Comparison of ENCODE assay signal across 2 cellular contexts in the genomic region with DNA sequence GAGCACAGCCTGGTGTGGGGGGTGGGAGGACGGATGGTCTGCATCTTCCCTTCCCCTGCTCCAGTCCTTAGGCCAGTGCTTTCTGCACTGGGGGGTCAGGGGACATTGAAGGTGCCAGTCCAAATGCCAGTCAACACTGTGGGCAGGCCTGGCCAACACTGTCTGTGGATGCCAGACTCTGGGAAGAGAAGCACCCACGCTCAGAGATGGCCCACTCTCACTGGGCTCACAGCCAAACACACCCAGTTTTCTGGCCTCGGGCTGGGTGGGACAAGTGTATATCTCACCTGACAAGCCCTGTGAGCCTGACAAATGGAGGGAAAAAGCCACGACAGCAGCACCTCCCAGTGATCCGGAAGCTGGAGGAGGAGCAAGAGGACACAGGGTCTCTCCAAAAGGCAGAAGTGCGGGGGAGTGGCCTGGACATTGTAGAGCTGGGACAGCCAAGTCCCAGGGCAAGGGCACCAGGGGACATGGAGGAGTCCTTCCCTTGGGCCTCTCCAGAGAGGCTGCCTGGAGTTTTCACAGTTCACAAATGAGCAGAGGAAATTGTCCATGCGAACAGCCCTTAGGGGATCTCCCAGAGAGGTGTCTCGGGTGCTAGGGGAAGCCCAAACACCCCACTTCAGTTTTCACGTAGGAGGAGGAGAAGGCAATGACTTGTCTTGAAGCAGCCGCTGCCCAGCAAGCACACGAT.
TF ChIP-seq lines count a peak whose summit lies in the region.

No MANE protein-coding gene starts in this region.

TF ChIP-seq in GM23338, 12 proteins besides CTCF, POLR2A, EP300 and RAD21 (continued from another document and continues in another):
- no peak for TF ChIP-seq ZNF114 (CRISPR knock-in tag; IDR thresholded peaks at IDR 0.05)
- no peak for TF ChIP-seq REST (IDR thresholded peaks at IDR 0.05; ENCODE audit: unreplicated experiment)
- TF ChIP-seq NANOG (IDR thresholded peaks at IDR 0.05; ENCODE audit: borderline replicate concordance), result no peak
- no peak for TF ChIP-seq CREB1 (CRISPR knock-in tag; IDR thresholded peaks at IDR 0.05; ENCODE audit: low read depth)
- no peak for TF ChIP-seq POLR2AphosphoS5 (IDR thresholded peaks at IDR 0.05; ENCODE audit: low read depth)
- no peak for TF ChIP-seq STAT1 (IDR thresholded peaks at IDR 0.05; ENCODE audit: unreplicated experiment)
- TF ChIP-seq EZH2phosphoT487 (IDR thresholded peaks at IDR 0.05; ENCODE audit: unreplicated experiment), result no peak
- TF ChIP-seq, protein P1, sequence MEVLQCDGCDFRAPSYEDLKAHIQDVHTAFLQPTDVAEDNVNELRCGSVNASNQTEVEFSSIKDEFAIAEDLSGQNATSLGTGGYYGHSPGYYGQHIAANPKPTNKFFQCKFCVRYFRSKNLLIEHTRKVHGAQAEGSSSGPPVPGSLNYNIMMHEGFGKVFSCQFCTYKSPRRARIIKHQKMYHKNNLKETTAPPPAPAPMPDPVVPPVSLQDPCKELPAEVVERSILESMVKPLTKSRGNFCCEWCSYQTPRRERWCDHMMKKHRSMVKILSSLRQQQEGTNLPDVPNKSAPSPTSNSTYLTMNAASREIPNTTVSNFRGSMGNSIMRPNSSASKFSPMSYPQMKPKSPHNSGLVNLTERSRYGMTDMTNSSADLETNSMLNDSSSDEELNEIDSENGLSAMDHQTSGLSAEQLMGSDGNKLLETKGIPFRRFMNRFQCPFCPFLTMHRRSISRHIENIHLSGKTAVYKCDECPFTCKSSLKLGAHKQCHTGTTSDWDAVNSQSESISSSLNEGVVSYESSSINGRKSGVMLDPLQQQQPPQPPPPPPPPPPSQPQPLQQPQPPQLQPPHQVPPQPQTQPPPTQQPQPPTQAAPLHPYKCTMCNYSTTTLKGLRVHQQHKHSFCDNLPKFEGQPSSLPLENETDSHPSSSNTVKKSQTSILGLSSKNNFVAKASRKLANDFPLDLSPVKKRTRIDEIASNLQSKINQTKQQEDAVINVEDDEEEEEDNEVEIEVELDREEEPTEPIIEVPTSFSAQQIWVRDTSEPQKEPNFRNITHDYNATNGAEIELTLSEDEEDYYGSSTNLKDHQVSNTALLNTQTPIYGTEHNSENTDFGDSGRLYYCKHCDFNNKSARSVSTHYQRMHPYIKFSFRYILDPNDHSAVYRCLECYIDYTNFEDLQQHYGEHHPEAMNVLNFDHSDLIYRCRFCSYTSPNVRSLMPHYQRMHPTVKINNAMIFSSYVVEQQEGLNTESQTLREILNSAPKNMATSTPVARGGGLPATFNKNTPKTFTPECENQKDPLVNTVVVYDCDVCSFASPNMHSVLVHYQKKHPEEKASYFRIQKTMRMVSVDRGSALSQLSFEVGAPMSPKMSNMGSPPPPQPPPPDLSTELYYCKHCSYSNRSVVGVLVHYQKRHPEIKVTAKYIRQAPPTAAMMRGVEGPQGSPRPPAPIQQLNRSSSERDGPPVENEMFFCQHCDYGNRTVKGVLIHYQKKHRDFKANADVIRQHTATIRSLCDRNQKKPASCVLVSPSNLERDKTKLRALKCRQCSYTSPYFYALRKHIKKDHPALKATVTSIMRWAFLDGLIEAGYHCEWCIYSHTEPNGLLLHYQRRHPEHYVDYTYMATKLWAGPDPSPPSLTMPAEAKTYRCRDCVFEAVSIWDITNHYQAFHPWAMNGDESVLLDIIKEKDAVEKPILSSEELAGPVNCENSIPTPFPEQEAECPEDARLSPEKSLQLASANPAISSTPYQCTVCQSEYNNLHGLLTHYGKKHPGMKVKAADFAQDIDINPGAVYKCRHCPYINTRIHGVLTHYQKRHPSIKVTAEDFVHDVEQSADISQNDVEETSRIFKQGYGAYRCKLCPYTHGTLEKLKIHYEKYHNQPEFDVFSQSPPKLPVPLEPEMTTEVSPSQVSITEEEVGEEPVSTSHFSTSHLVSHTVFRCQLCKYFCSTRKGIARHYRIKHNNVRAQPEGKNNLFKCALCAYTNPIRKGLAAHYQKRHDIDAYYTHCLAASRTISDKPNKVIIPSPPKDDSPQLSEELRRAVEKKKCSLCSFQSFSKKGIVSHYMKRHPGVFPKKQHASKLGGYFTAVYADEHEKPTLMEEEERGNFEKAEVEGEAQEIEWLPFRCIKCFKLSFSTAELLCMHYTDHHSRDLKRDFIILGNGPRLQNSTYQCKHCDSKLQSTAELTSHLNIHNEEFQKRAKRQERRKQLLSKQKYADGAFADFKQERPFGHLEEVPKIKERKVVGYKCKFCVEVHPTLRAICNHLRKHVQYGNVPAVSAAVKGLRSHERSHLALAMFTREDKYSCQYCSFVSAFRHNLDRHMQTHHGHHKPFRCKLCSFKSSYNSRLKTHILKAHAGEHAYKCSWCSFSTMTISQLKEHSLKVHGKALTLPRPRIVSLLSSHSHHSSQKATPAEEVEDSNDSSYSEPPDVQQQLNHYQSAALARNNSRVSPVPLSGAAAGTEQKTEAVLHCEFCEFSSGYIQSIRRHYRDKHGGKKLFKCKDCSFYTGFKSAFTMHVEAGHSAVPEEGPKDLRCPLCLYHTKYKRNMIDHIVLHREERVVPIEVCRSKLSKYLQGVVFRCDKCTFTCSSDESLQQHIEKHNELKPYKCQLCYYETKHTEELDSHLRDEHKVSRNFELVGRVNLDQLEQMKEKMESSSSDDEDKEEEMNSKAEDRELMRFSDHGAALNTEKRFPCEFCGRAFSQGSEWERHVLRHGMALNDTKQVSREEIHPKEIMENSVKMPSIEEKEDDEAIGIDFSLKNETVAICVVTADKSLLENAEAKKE (CRISPR knock-in tag; IDR thresholded peaks at IDR 0.05), result no peak
- TF ChIP-seq ZNF331 (CRISPR knock-in tag; IDR thresholded peaks at IDR 0.05; ENCODE audit: low read depth), result no peak

TF ChIP-seq in IMR-90, 13 proteins besides CTCF, POLR2A, EP300 and RAD21:
- no peak for TF ChIP-seq MAZ (IDR thresholded peaks at IDR 0.05; ENCODE audit: borderline replicate concordance, low read depth, low read length)
- no peak for TF ChIP-seq CEBPB (IDR thresholded peaks at IDR 0.05; ENCODE audit: low read depth, low read length)
- TF ChIP-seq ELK1 (IDR thresholded peaks at IDR 0.05; ENCODE audit: borderline replicate concordance, low read depth, low read length), result no peak
- no peak for TF ChIP-seq SMC3 (IDR thresholded peaks at IDR 0.05; ENCODE audit: low read depth, low read length)
- TF ChIP-seq CHD1 (IDR thresholded peaks at IDR 0.05; ENCODE audit: low read depth, low read length), result no peak
- TF ChIP-seq NFE2L2 (IDR thresholded peaks at IDR 0.05; ENCODE audit: low read depth, low read length), result no peak
- no peak for TF ChIP-seq USF2 (IDR thresholded peaks at IDR 0.05; ENCODE audit: low read depth, low read length)
- TF ChIP-seq BHLHE40 (IDR thresholded peaks at IDR 0.05; ENCODE audit: low read depth, low read length), result no peak
TF ChIP-seq in IMR-90: peak in this region for 0.
